8 cellular contexts compared by ENCODE assay signal in genomic region chr9:108761530-108762347, GRCh38.
A peak's percentile ranks its signal among the peaks of the same experiment; 100 is the strongest.
DNase-seq lines count a peak whose midpoint lies in the region; ATAC-seq, FAIRE-seq and TF ChIP-seq lines count a peak whose summit lies in the region.

No MANE protein-coding gene starts in this region.

- FAIRE-seq in GM12892 (lab: Jason Lieb, UNC) = no peak

- ATAC-seq in left colon = peak; percentile 93
- ATAC-seq in GM19455 (IDR thresholded peaks at IDR 0.05; ENCODE audit: unreplicated experiment) = no peak

- intact Hi-C loops in left colon (cut with DNase I, micrococcal nuclease) = loop anchor here in 1 of 2 donors (10.0 kb wide), 1 partner anchor 1297 kb away; no protein-coding TSS in a partner anchor

- no peak for TF ChIP-seq POLR2A in GM12892 (IDR thresholded peaks at IDR 0.05; ENCODE audit: low read depth, low read length)

- no peak overlapping the region for H3K4me3 ChIP-seq in AG09309 (ENCODE audit: control insufficient read depth, low read depth, low read length)
- no peak overlapping the region for H3K4me3 ChIP-seq in cardiac fibroblast (replicated peaks in 1 of 2; ENCODE audit: low read depth in 2 of 2, low read length in 2 of 2)

- TF ChIP-seq CTCF in AG09309 (IDR thresholded peaks at IDR 0.05; ENCODE audit: control insufficient read depth, insufficient read depth, low read depth, low read length, missing control alignments) = peak; percentile 79
- peak; percentile 78 for TF ChIP-seq CTCF in cardiac fibroblast (IDR thresholded peaks at IDR 0.05; ENCODE audit: low read depth, low read length)

- DNase-seq in AG09309 (ENCODE audit: low read depth) (no peak), GM12892 (ENCODE audit: insufficient read length) (peak; percentile 34), HT1080 (ENCODE audit: low read depth) (peak; percentile 48), RPMI7951 (ENCODE audit: low read depth) (peak; percentile 64), cardiac fibroblast (ENCODE audit: low read depth in 2 of 2) (peak; percentile 68 to 69), left colon (peak in 1 of 2 donors; percentile 63)
- DNase-seq in stimulated activated CD4-positive, alpha-beta T cell treated with anti-CD3 and anti-CD28 coated beads, Interleukin-4, amount 100 ng/mL, for 48 hours (ENCODE audit: low read depth in 2 of 2) = peak; percentile 2 to 18
